ENCODE assay signal across 9 cellular contexts in the genomic region with DNA sequence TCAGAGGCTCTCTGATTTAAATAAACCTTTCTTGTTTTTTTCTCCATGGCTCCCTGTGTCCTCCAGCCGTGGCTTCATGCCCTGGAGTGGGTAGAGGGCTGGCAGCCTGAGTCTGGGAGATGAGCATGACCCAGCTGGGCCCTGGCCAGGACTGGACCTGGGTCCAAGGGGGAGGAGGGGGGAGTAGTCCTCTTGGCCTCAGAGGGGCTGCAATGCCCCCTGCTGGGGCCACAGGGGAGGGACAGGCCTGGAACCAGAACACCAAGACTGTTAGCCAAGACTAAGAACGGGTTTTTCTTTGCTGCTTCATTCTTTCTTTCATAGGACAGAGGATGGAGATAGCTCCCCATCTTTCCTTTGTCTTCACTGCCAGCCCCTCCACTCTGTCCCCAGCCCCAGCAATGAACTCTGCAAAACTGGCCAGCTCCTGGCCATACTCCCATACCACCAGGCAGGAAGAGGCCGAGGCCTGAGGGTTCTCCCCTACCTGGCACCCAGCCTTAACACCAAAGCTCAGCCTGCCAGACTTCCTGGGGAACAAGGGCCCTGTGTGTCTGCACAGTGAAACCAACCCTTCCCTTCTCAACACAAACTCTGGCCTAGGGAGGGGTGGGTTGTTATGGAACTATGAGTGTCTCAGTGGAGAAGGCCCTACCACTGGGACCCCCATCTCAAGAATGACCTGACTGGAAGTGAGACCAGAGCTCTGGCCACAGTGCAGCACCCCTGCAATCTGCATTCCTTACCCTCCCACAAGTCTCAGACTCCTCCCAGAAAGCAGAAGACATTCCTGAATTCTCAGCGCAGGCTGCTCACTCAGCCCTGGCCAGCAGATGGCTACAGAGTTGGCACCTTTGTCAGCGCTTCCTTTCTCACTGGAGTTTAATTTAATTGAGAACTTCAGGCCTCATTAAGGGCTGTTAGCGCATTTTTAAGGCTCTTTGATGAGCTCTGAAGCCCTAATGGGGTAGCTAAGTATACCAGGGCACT. TPM values are rescaled to one million over a fixed set of nuclear protein-coding genes. Genes with fewer than 3 reads are reported as not detected.
DNase-seq lines count a peak whose midpoint lies in the region; ATAC-seq, FAIRE-seq and TF ChIP-seq lines count a peak whose summit lies in the region.
"Had no signal": no experiment of that assay in that cellular context is flagged by ENCODE, and none has a peak within 500 bp of the region (broad histone marks: within the 10 kb centered on the region; RNA-seq: fewer than 3 reads in every experiment).

No MANE protein-coding gene starts in this region.

- DNase-seq in Peyer's patch (peak in 2 of 3 donors; percentile 66 to 74), endothelial cell of umbilical vein (ENCODE audit: low read depth, low spot score) (peak; percentile 69)
- no peak for DNase-seq in effector CD8-positive, alpha-beta T cell (lab: John Stamatoyannopoulos, UW)
- DNase-seq in stimulated activated effector memory CD8-positive, alpha-beta T cell treated with anti-CD3 and anti-CD28 coated beads, Interleukin-12 subunit alpha, Interleukin-12 subunit beta, amount 100 ng/mL, for 72 hours (ENCODE audit: low spot score in 2 of 2), result no peak
- DNase-seq in activated CD4-positive, alpha-beta T cell treated with anti-CD3 and anti-CD28 coated beads, Interleukin-2, amount 50 U/mL, for 1 hour, result no peak

- WGBS in mesodermal cell (ENCODE audit: insufficient coverage in 2 of 2), 2 experiments, result 39 to 40% methylated on average over 4 to 6 of the region's 6 CpGs

- H3K36me3 ChIP-seq in ACC112 (ENCODE audit: insufficient read depth, low read length) (no peaks in the 10 kb centered on the region), Peyer's patch (no peaks in the 10 kb centered on the region), endothelial cell of umbilical vein (ENCODE audit: control insufficient read depth in 2 of 2, extremely low read depth in 1 of 2, insufficient read depth in 2 of 2, low read length in 2 of 2) (peaks cover 16 to 38% of the 10 kb centered on the region in 2 experiments), mesodermal cell (ENCODE audit: control insufficient read depth, insufficient read depth, low read length) (peaks cover 13% of the 10 kb centered on the region)

- TF ChIP-seq POLR2A in Peyer's patch (IDR thresholded peaks at IDR 0.05) (no peak), endothelial cell of umbilical vein (IDR thresholded peaks at IDR 0.05; ENCODE audit: low read depth, low read length) (no peak)

- dilution Hi-C loops in endothelial cell of umbilical vein (cut with MboI; ENCODE audit: extremely low pct_ligation_motif_present, low sequenced_read_pairs), result loop anchor here (10.0 kb wide), 1 partner anchor 130 kb away; no protein-coding TSS in a partner anchor

- POLR2A ChIA-PET in endothelial cell of umbilical vein (lab: Charles Lee), result interaction anchor here (0.7 to 1.5 kb wide), 3 partner anchors 10 to 19 kb away, joined by 3 to 4 read pairs (median 4); a partner anchor contains a TSS

- no peaks in the 10 kb centered on the region for H3K79me2 ChIP-seq in ACC112 (ENCODE audit: control insufficient read depth, insufficient read depth, low read length, unreplicated experiment)
- H3K79me2 ChIP-seq in endothelial cell of umbilical vein (ENCODE audit: control insufficient read depth, insufficient read depth, low read length), result peaks cover 9% of the 10 kb centered on the region

- H3K27ac ChIP-seq in ACC112 (ENCODE audit: low read depth, low read length) (peak overlapping the region; percentile 41), Peyer's patch (peak overlapping the region; percentile 4 to 60 (median 30)), endothelial cell of umbilical vein (ENCODE audit: insufficient read depth, low read depth, low read length) (no peak overlapping the region), mesodermal cell (ENCODE audit: low read depth, low read length, severe bottlenecking) (peak overlapping the region; percentile 70)

- peak overlapping the region; percentile 18 for H2AFZ ChIP-seq in ACC112 (ENCODE audit: low read length, unreplicated experiment)
- H2AFZ ChIP-seq in endothelial cell of umbilical vein (ENCODE audit: low read depth, low read length), result no peak overlapping the region

- H3K36me3 Mint-ChIP-seq in stimulated activated effector memory CD8-positive, alpha-beta T cell treated with anti-CD3 and anti-CD28 coated beads, Interleukin-12 subunit alpha, Interleukin-12 subunit beta, amount 100 ng/mL, for 72 hours, result peaks cover 45% of the 10 kb centered on the region
- H3K36me3 Mint-ChIP-seq: memory B cell had no signal

- no peak for ATAC-seq in stimulated activated effector memory CD8-positive, alpha-beta T cell treated with anti-CD3 and anti-CD28 coated beads, Interleukin-12 subunit alpha, Interleukin-12 subunit beta, amount 100 ng/mL, for 72 hours

- no peak overlapping the region for H3K4me2 ChIP-seq in endothelial cell of umbilical vein (ENCODE audit: insufficient read depth, low read length)

- no peaks in the 10 kb centered on the region for H3K9me3 ChIP-seq in Peyer's patch
- no peaks in the 10 kb centered on the region for H3K9me3 ChIP-seq in endothelial cell of umbilical vein (replicated peaks; ENCODE audit: control insufficient read depth, insufficient read depth, low read length)
- no peaks in the 10 kb centered on the region for H3K9me3 ChIP-seq in mesodermal cell (ENCODE audit: control insufficient read depth, low read length)

- BruUV-seq in endothelial cell of umbilical vein (replicated peaks; lab: Mats Ljungman, UMichigan), result no TSS peak

- no peaks in the 10 kb centered on the region for H3K9me3 Mint-ChIP-seq in stimulated activated effector memory CD8-positive, alpha-beta T cell treated with anti-CD3 and anti-CD28 coated beads, Interleukin-12 subunit alpha, Interleukin-12 subunit beta, amount 100 ng/mL, for 72 hours
- H3K9me3 Mint-ChIP-seq: memory B cell had no signal

- peaks cover 25% of the 10 kb centered on the region for H3K4me1 Mint-ChIP-seq in stimulated activated effector memory CD8-positive, alpha-beta T cell treated with anti-CD3 and anti-CD28 coated beads, Interleukin-12 subunit alpha, Interleukin-12 subunit beta, amount 100 ng/mL, for 72 hours

- no peak overlapping the region for H3K4me3 Mint-ChIP-seq in stimulated activated effector memory CD8-positive, alpha-beta T cell treated with anti-CD3 and anti-CD28 coated beads, Interleukin-12 subunit alpha, Interleukin-12 subunit beta, amount 100 ng/mL, for 72 hours
- H3K4me3 Mint-ChIP-seq: memory B cell had no signal

- H3K4me1 ChIP-seq in ACC112 (ENCODE audit: control insufficient read depth, insufficient read depth, low read length, unreplicated experiment) (peaks cover 40% of the 10 kb centered on the region), Peyer's patch (peaks cover 0 to 29% (median 2%) of the 10 kb centered on the region in 4 donors), endothelial cell of umbilical vein (ENCODE audit: control insufficient read depth, extremely low read depth, insufficient read depth, low read length) (peaks cover 41% of the 10 kb centered on the region), mesodermal cell (ENCODE audit: control insufficient read depth, insufficient read depth, low read length, poor library complexity, severe bottlenecking) (peaks cover 16% of the 10 kb centered on the region)

- H3K27ac Mint-ChIP-seq in stimulated activated effector memory CD8-positive, alpha-beta T cell treated with anti-CD3 and anti-CD28 coated beads, Interleukin-12 subunit alpha, Interleukin-12 subunit beta, amount 100 ng/mL, for 72 hours, result no peak overlapping the region
- H3K27ac Mint-ChIP-seq: memory B cell had no signal

- intact Hi-C loops in endothelial cell of umbilical vein (cut with micrococcal nuclease), result loop anchor here (1.0 kb wide), 3 partner anchors 13 to 138 kb away; no protein-coding TSS in a partner anchor

- FAIRE-seq in endothelial cell of umbilical vein (lab: Jason Lieb, UNC), result peak; percentile 67

- no peaks in the 10 kb centered on the region for H3K9me1 ChIP-seq in endothelial cell of umbilical vein (replicated peaks; ENCODE audit: control insufficient read depth, extremely low read depth, insufficient read depth, low read length)

- H3K4me3 ChIP-seq in ACC112 (ENCODE audit: low read depth, low read length), result peak overlapping the region; percentile 4; the same call in 1 of the 2 replicates
- H3K4me3 ChIP-seq in Peyer's patch, result no peak overlapping the region
- H3K4me3 ChIP-seq in endothelial cell of umbilical vein (replicated peaks in 1 of 3; ENCODE audit: insufficient read depth in 1 of 3, low read depth in 1 of 3, low read length in 3 of 3), result no peak overlapping the region
- no peak overlapping the region for H3K4me3 ChIP-seq in mesodermal cell (ENCODE audit: extremely low read depth, insufficient read depth, low read length, poor library complexity, severe bottlenecking)

- TF ChIP-seq CTCF in GM12873 (IDR thresholded peaks at IDR 0.05; ENCODE audit: insufficient read depth, low read depth, low read length, missing control alignments) (peak; percentile 82), Peyer's patch (IDR thresholded peaks at IDR 0.05) (peak; percentile 29 to 65 (median 59)), endothelial cell of umbilical vein (IDR thresholded peaks at IDR 0.05; ENCODE audit: extremely low read depth in 1 of 2, insufficient read depth in 1 of 2, low read depth in 1 of 2, low read length in 2 of 2) (peak; percentile 73 to 86)

- CTCF ChIA-PET in endothelial cell of umbilical vein (lab: Charles Lee), result interaction anchor here (0.7 to 7.2 kb wide), 15 partner anchors 11 to 139 kb away, joined by 3 to 148 read pairs (median 6); a partner anchor contains a TSS

- H3K27me3 ChIP-seq in ACC112 (ENCODE audit: insufficient read depth, low read length) (no peaks in the 10 kb centered on the region), Peyer's patch (no peaks in the 10 kb centered on the region), endothelial cell of umbilical vein (ENCODE audit: control insufficient read depth in 2 of 2, insufficient read depth in 2 of 2, low read length in 2 of 2) (no peaks in the 10 kb centered on the region)

- no peak overlapping the region for H3K9ac ChIP-seq in endothelial cell of umbilical vein (replicated peaks; ENCODE audit: extremely low read depth, insufficient read depth, low read length)

- no peaks in the 10 kb centered on the region for H4K20me1 ChIP-seq in endothelial cell of umbilical vein (replicated peaks; ENCODE audit: control insufficient read depth, extremely low read depth, insufficient read depth, low read length)

RNA-seq across cellular contexts. Expression of a gene that starts 11.0 kb away (rescaled TPM):
- total RNA-seq in Peyer's patch, result 10 to 100 TPM in 3 of 4 donors, 1 to 10 TPM in 1; 4.4 to 25.6 (median 19.5) TPM
- total RNA-seq in endothelial cell of umbilical vein, result 202 and 219 TPM in 2 replicates
- polyA plus RNA-seq in endothelial cell of umbilical vein, result 539 and 592 TPM in 2 replicates
- polyA plus RNA-seq in endothelial cell of umbilical vein (2011; cell fraction: cytosol; rRNA removed), result 283 and 310 TPM in 2 replicates
- polyA plus RNA-seq in endothelial cell of umbilical vein (2011; cell fraction: nucleus; rRNA removed), result 598 and 634 TPM in 2 replicates
- 223 and 254 TPM in 2 replicates for polyA plus RNA-seq in endothelial cell of umbilical vein (2012)
- polyA minus RNA-seq in endothelial cell of umbilical vein, result 472 and 495 TPM in 2 replicates
- polyA minus RNA-seq in endothelial cell of umbilical vein (2011; cell fraction: cytosol; rRNA and poly(A)+ RNA removed), result 35.7 TPM
- polyA minus RNA-seq in endothelial cell of umbilical vein (2011; cell fraction: nucleus; rRNA and poly(A)+ RNA removed), result 135 and 171 TPM in 2 replicates
- polyA plus RNA-seq in mesodermal cell (2013, experiment 1 of 2), result 32.1 TPM
- 23.0 TPM for polyA plus RNA-seq in mesodermal cell (2013, experiment 2 of 2)

RNA-seq across cellular contexts. Expression of a gene that starts 12.5 kb away (rescaled TPM):
- total RNA-seq in Peyer's patch, result 100 to 1,000 TPM; 181 to 330 (median 254) TPM
- 1,088 and 1,201 TPM in 2 replicates for total RNA-seq in endothelial cell of umbilical vein
- polyA plus RNA-seq in endothelial cell of umbilical vein, result 557 and 824 TPM in 2 replicates
- polyA plus RNA-seq in endothelial cell of umbilical vein (2011; cell fraction: cytosol; rRNA removed), result 942 and 1,041 TPM in 2 replicates
- 609 and 717 TPM in 2 replicates for polyA plus RNA-seq in endothelial cell of umbilical vein (2011; cell fraction: nucleus; rRNA removed)
- polyA plus RNA-seq in endothelial cell of umbilical vein (2012), result 1,037 and 1,473 TPM in 2 replicates
- polyA minus RNA-seq in endothelial cell of umbilical vein, result 861 and 862 TPM in 2 replicates
- 534 TPM for polyA minus RNA-seq in endothelial cell of umbilical vein (2011; cell fraction: cytosol; rRNA and poly(A)+ RNA removed)
- 163 and 218 TPM in 2 replicates for polyA minus RNA-seq in endothelial cell of umbilical vein (2011; cell fraction: nucleus; rRNA and poly(A)+ RNA removed)
- polyA plus RNA-seq in mesodermal cell (2013, experiment 1 of 2), result 1,346 TPM
- 1,290 TPM for polyA plus RNA-seq in mesodermal cell (2013, experiment 2 of 2)

RNA-seq across cellular contexts. Expression of a gene that starts 17.7 kb away (rescaled TPM):
- total RNA-seq in Peyer's patch, result not detected
- total RNA-seq in endothelial cell of umbilical vein, result not detected in 2 replicates
- polyA plus RNA-seq in endothelial cell of umbilical vein, result 0.18 and 0.24 TPM in 2 replicates
- polyA plus RNA-seq in endothelial cell of umbilical vein (2011; cell fraction: cytosol; rRNA removed), result 0.14 and 0.21 TPM in 2 replicates
- polyA plus RNA-seq in endothelial cell of umbilical vein (2011; cell fraction: nucleus; rRNA removed), result 0.22 TPM in 1 of 2 replicates, not detected in the other
- polyA plus RNA-seq in endothelial cell of umbilical vein (2012), result not detected in 2 replicates
- not detected in 2 replicates for polyA minus RNA-seq in endothelial cell of umbilical vein
- polyA minus RNA-seq in endothelial cell of umbilical vein (2011; cell fraction: cytosol; rRNA and poly(A)+ RNA removed), result not detected
- not detected in 2 replicates for polyA minus RNA-seq in endothelial cell of umbilical vein (2011; cell fraction: nucleus; rRNA and poly(A)+ RNA removed)
- not detected for polyA plus RNA-seq in mesodermal cell (2013, experiment 1 of 2)
- not detected for polyA plus RNA-seq in mesodermal cell (2013, experiment 2 of 2)

RNA-seq across cellular contexts. Expression of a gene that starts 22.9 kb away (rescaled TPM):
- total RNA-seq in Peyer's patch (10 to 100 TPM; 10.7 to 35.2 (median 26.5) TPM), endothelial cell of umbilical vein (53.4 and 53.9 TPM in 2 replicates)
- 112 and 148 TPM in 2 replicates for polyA plus RNA-seq in endothelial cell of umbilical vein
- polyA plus RNA-seq in endothelial cell of umbilical vein (2011; cell fraction: cytosol; rRNA removed), result 76.0 and 79.0 TPM in 2 replicates
- 74.2 and 86.3 TPM in 2 replicates for polyA plus RNA-seq in endothelial cell of umbilical vein (2011; cell fraction: nucleus; rRNA removed)
- polyA plus RNA-seq in endothelial cell of umbilical vein (2012), result 52.5 and 55.0 TPM in 2 replicates
- 78.2 and 84.1 TPM in 2 replicates for polyA minus RNA-seq in endothelial cell of umbilical vein
- 35.8 TPM for polyA minus RNA-seq in endothelial cell of umbilical vein (2011; cell fraction: cytosol; rRNA and poly(A)+ RNA removed)
- polyA minus RNA-seq in endothelial cell of umbilical vein (2011; cell fraction: nucleus; rRNA and poly(A)+ RNA removed), result 14.9 and 16.5 TPM in 2 replicates
- 58.8 TPM for polyA plus RNA-seq in mesodermal cell (2013, experiment 1 of 2)
- polyA plus RNA-seq in mesodermal cell (2013, experiment 2 of 2), result 45.4 TPM

RNA-seq across cellular contexts. Expression of a gene that starts 31.0 kb away (rescaled TPM):
- total RNA-seq in Peyer's patch, result 10 to 100 TPM; 16.9 to 36.3 (median 24.9) TPM
- 15.6 and 19.0 TPM in 2 replicates for total RNA-seq in endothelial cell of umbilical vein
- 22.6 and 25.8 TPM in 2 replicates for polyA plus RNA-seq in endothelial cell of umbilical vein
- 14.6 and 17.7 TPM in 2 replicates for polyA plus RNA-seq in endothelial cell of umbilical vein (2011; cell fraction: cytosol; rRNA removed)
- 13.9 and 14.2 TPM in 2 replicates for polyA plus RNA-seq in endothelial cell of umbilical vein (2011; cell fraction: nucleus; rRNA removed)
- 10.0 and 15.1 TPM in 2 replicates for polyA plus RNA-seq in endothelial cell of umbilical vein (2012)
- 7.1 and 11.1 TPM in 2 replicates for polyA minus RNA-seq in endothelial cell of umbilical vein
- 4.9 TPM for polyA minus RNA-seq in endothelial cell of umbilical vein (2011; cell fraction: cytosol; rRNA and poly(A)+ RNA removed)
- 4.3 and 11.1 TPM in 2 replicates for polyA minus RNA-seq in endothelial cell of umbilical vein (2011; cell fraction: nucleus; rRNA and poly(A)+ RNA removed)
- polyA plus RNA-seq in mesodermal cell (2013, experiment 1 of 2), result 11.1 TPM
- 8.6 TPM for polyA plus RNA-seq in mesodermal cell (2013, experiment 2 of 2)

Comparison
In these comparisons a context has a peak if more than half of its experiments do, and no peak if none do; other contexts are left out.
1. DNase-seq: peak in Peyer's patch (2 of 3) and endothelial cell of umbilical vein (single experiment); none in effector CD8-positive, alpha-beta T cell (single experiment), stimulated activated effector memory CD8-positive, alpha-beta T cell treated with anti-CD3 and anti-CD28 coated beads, Interleukin-12 subunit alpha, Interleukin-12 subunit beta, amount 100 ng/mL, for 72 hours (0 of 2) and activated CD4-positive, alpha-beta T cell treated with anti-CD3 and anti-CD28 coated beads, Interleukin-2, amount 50 U/mL, for 1 hour (single experiment).
2. Peak in every context shown above with its lines, with median percentiles within 50 percentile points of each other: CTCF ChIP-seq.